In genomic region chr3:42035816-42036482, GRCh38 we compare ENCODE assay signal across 1 cellular context.
TF ChIP-seq lines count a peak whose summit lies in the region.

No MANE protein-coding gene starts in this region.

TF ChIP-seq in K562, 482 proteins besides CTCF, POLR2A, EP300 and RAD21 (continued from another document and continues in another):
- TF ChIP-seq SIX5 (IDR thresholded peaks at IDR 0.05; ENCODE audit: borderline replicate concordance in 1 of 2, insufficient read depth in 1 of 2, low read depth in 1 of 2, low read length in 2 of 2) (no peak), MAFG (tag; conservative IDR thresholded peaks at IDR 0.05) (peak; percentile 78), RCOR1 (IDR thresholded peaks at IDR 0.05; ENCODE audit: borderline replicate concordance in 1 of 2, low read depth in 2 of 2, low read length in 2 of 2) (no peak), PURB (CRISPR knock-in tag; IDR thresholded peaks at IDR 0.05; ENCODE audit: low read depth) (no peak), TFE3 (CRISPR knock-in tag; IDR thresholded peaks at IDR 0.05) (peak; percentile 4; the same call in 1 of the 2 replicates), MAFF (IDR thresholded peaks at IDR 0.05; ENCODE audit: low read length) (peak; percentile 41; the same call in 1 of the 2 replicates), DACH1 (IDR thresholded peaks at IDR 0.05; ENCODE audit: partially characterized antibody) (no peak), FIP1L1 (IDR thresholded peaks at IDR 0.05; ENCODE audit: low read depth, low read length, poor library complexity, severe bottlenecking) (no peak), TAL1 (IDR thresholded peaks at IDR 0.05) (no peak), NFE2 (IDR thresholded peaks at IDR 0.05; ENCODE audit: low read depth) (0 out of 2 replicates have a peak, but pooled peaks have one; percentile 17), ZNF316 (IDR thresholded peaks at IDR 0.05) (peak; percentile 93), MYC (IDR thresholded peaks at IDR 0.05; ENCODE audit: low read depth, low read length) (no peak), MYC (CRISPR knock-in tag; IDR thresholded peaks at IDR 0.05; ENCODE audit: borderline replicate concordance, low read depth) (no peak), RB1 (IDR thresholded peaks at IDR 0.05; ENCODE audit: low read depth) (no peak), NCOA4 (IDR thresholded peaks at IDR 0.05; ENCODE audit: partially characterized antibody) (no peak), ATF1 (CRISPR knock-in tag; IDR thresholded peaks at IDR 0.05) (no peak), ATF1 (tag; IDR thresholded peaks at IDR 0.05) (no peak), HDGF (IDR thresholded peaks at IDR 0.05) (0 out of 2 replicates have a peak, but pooled peaks have one; percentile 24), SUPT5H (IDR thresholded peaks at IDR 0.05) (no peak), ZNF780A (CRISPR knock-in tag; IDR thresholded peaks at IDR 0.05) (no peak), C11orf30 (IDR thresholded peaks at IDR 0.05; ENCODE audit: low read depth) (peak; percentile 85), ELK3 (CRISPR knock-in tag; IDR thresholded peaks at IDR 0.05) (no peak), ARID4B (CRISPR knock-in tag; IDR thresholded peaks at IDR 0.05) (no peak), XRCC5 (IDR thresholded peaks at IDR 0.05; ENCODE audit: low read depth, low read length) (no peak), NFXL1 (CRISPR knock-in tag; IDR thresholded peaks at IDR 0.05) (no peak), CHAMP1 (IDR thresholded peaks at IDR 0.05) (no peak), YY1 (IDR thresholded peaks at IDR 0.05; ENCODE audit: borderline replicate concordance in 1 of 3, control insufficient read depth in 1 of 3, extremely low read depth in 1 of 3, insufficient read depth in 3 of 3, insufficient read length in 1 of 3, insufficient replicate concordance in 2 of 3, low read depth in 1 of 3, low read length in 2 of 3) (no peak), JUNB (CRISPR knock-in tag; conservative IDR thresholded peaks at IDR 0.05) (no peak), ZNF75A (CRISPR knock-in tag; IDR thresholded peaks at IDR 0.05) (no peak), CSDE1 (IDR thresholded peaks at IDR 0.05) (no peak), MLLT1 (IDR thresholded peaks at IDR 0.05) (no peak), MAFK (IDR thresholded peaks at IDR 0.05; ENCODE audit: low read length) (peak; percentile 54; the same call in 1 of the 2 replicates), ZBTB40 (IDR thresholded peaks at IDR 0.05) (no peak), ZBTB40 (CRISPR knock-in tag; IDR thresholded peaks at IDR 0.05) (no peak), MIER1 (IDR thresholded peaks at IDR 0.05; ENCODE audit: low read depth) (no peak), MITF (IDR thresholded peaks at IDR 0.05) (no peak), ILK (tag; IDR thresholded peaks at IDR 0.05; ENCODE audit: borderline replicate concordance, low read depth) (no peak), ZNF551 (CRISPR knock-in tag; IDR thresholded peaks at IDR 0.05) (no peak), BACH1 (tag; IDR thresholded peaks at IDR 0.05) (0 out of 2 replicates have a peak, but pooled peaks have one; percentile 22)
